In the genomic region with DNA sequence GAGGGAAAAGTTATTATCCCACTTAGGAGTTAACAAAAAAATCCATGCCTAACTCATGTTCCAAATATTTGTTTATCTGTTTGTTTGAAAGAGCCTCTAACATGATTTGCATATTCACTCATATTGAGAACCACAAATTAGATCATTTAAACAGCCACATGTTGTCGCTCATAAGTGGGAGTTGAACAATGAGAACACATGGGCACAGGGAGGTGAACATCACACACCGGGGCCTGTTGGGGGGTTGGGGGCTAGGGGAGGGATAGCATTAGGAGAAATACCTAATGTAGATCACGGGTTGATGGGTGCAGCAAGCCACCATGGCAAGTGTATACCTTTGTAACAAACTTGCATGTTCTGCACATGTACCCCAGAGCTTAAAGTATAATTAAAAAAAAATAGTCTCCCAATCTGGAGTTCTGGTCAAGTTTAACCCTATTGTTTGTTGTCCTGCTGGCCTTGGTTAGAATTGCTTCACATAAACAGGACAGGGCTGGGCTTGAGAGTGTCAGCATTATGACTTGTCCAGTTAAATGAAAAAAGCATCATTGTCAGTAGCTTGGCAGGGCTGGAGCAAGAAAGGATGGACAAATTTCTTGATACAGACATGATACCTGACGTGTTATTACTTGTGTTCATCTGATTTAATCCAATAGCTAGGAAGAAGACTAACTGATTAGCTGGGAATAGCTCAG, we compare ENCODE assay signal across 8 cellular contexts. TPM values are rescaled to one million over a fixed set of nuclear protein-coding genes. Genes with fewer than 3 reads are reported as not detected.
DNase-seq lines count a peak whose midpoint lies in the region; ATAC-seq and TF ChIP-seq lines count a peak whose summit lies in the region.

No MANE protein-coding gene starts in this region.

- H3K36me3 ChIP-seq in neutrophil (no peaks in the 10 kb centered on the region), breast epithelium (no peaks in the 10 kb centered on the region)

- intact Hi-C loops in breast epithelium (cut with DNase I; ENCODE audit: low total_unique reads) = no loop called here

- peak; percentile 7 for ATAC-seq in GM19043 (IDR thresholded peaks at IDR 0.05; ENCODE audit: low read depth, unreplicated experiment)
- ATAC-seq in HG03097 (IDR thresholded peaks at IDR 0.05; ENCODE audit: low FRiP score, unreplicated experiment) = peak; percentile 22
- ATAC-seq in activated CD8-positive, alpha-beta T cell treated with anti-CD3 and anti-CD28 coated beads, Interleukin-2, amount 10 ng/mL, durations not matched to agents 7 days and 5 days = peak; percentile 6

- H3K9me3 ChIP-seq in neutrophil = no peaks in the 10 kb centered on the region
- peaks cover 0 to 6% of the 10 kb centered on the region in 2 donors for H3K9me3 ChIP-seq in breast epithelium

- peaks cover 29% of the 10 kb centered on the region for H3K9me3 Mint-ChIP-seq in activated CD8-positive, alpha-beta T cell treated with anti-CD3 and anti-CD28 coated beads, Interleukin-2, amount 10 ng/mL, durations not matched to agents 7 days and 5 days (ENCODE audit: insufficient read depth)

- H3K4me3 Mint-ChIP-seq in activated CD8-positive, alpha-beta T cell treated with anti-CD3 and anti-CD28 coated beads, Interleukin-2, amount 10 ng/mL, durations not matched to agents 7 days and 5 days = peak overlapping the region; percentile 42

- H3K27ac Mint-ChIP-seq in activated CD8-positive, alpha-beta T cell treated with anti-CD3 and anti-CD28 coated beads, Interleukin-2, amount 10 ng/mL, durations not matched to agents 7 days and 5 days = peak overlapping the region; percentile 90

- no peak for DNase-seq in activated CD8-positive, alpha-beta T cell treated with anti-CD3 and anti-CD28 coated beads, Interleukin-2, amount 10 ng/mL, durations not matched to agents 7 days and 5 days
- no peak for DNase-seq in SHP77 (lab: John Stamatoyannopoulos, UW)
- no peak for DNase-seq in activated gamma-delta T cell treated with Interleukin-2 at 50 U/mL for 16 hours
- no peak for DNase-seq in breast epithelium (ENCODE audit: low spot score in 2 of 2)
- no peak for DNase-seq in NCI-H2196 treated with DMSO at 0.1 percent for 48 hours (lab: John Stamatoyannopoulos, UW; ENCODE audit: unreplicated experiment)

- peaks cover 83% of the 10 kb centered on the region for H3K36me3 Mint-ChIP-seq in activated CD8-positive, alpha-beta T cell treated with anti-CD3 and anti-CD28 coated beads, Interleukin-2, amount 10 ng/mL, durations not matched to agents 7 days and 5 days (ENCODE audit: low read depth)

- POLR2A ChIA-PET in activated CD8-positive, alpha-beta T cell treated with anti-CD3 and anti-CD28 coated beads, Interleukin-2, amount 10 ng/mL, durations not matched to agents 7 days and 5 days (lab: Charles Lee) = interaction anchor here (0.8 to 3.1 kb wide), 14 partner anchors 13 to 314 kb away, joined by 3 to 36 read pairs (median 5); partner anchors contain the start of genes COPB1, CYP2R1, PDE3B and PSMA1

- H3K4me1 ChIP-seq in neutrophil (ENCODE audit: control insufficient read depth in 1 of 2, insufficient read depth in 1 of 2, low read depth in 1 of 2, low read length in 1 of 2) (peaks cover 48 to 75% of the 10 kb centered on the region in 2 experiments), breast epithelium (no peaks in the 10 kb centered on the region)

- H3K27me3 Mint-ChIP-seq in activated CD8-positive, alpha-beta T cell treated with anti-CD3 and anti-CD28 coated beads, Interleukin-2, amount 10 ng/mL, durations not matched to agents 7 days and 5 days (ENCODE audit: low read depth) = no peaks in the 10 kb centered on the region

- H3K27ac ChIP-seq in neutrophil (peak overlapping the region; percentile 94), breast epithelium (no peak overlapping the region)

- CTCF ChIA-PET in activated CD8-positive, alpha-beta T cell treated with anti-CD3 and anti-CD28 coated beads, Interleukin-2, amount 10 ng/mL, durations not matched to agents 7 days and 5 days (lab: Charles Lee) = interaction anchor here (0.9 to 3.2 kb wide), 14 partner anchors 13 to 330 kb away, joined by 3 to 18 read pairs (median 4); partner anchors contain the start of gene PSMA1

- TF ChIP-seq CTCF in neutrophil (IDR thresholded peaks at IDR 0.05) (no peak), breast epithelium (IDR thresholded peaks at IDR 0.05) (no peak)

- H3K27me3 ChIP-seq in neutrophil (no peaks in the 10 kb centered on the region), breast epithelium (no peaks in the 10 kb centered on the region)

- H3K4me1 Mint-ChIP-seq in activated CD8-positive, alpha-beta T cell treated with anti-CD3 and anti-CD28 coated beads, Interleukin-2, amount 10 ng/mL, durations not matched to agents 7 days and 5 days (ENCODE audit: low read depth) = peaks cover 51% of the 10 kb centered on the region

- H3K4me3 ChIP-seq in neutrophil (ENCODE audit: low read depth in 1 of 2, low read length in 1 of 2) (peak overlapping the region; percentile 7 to 47), breast epithelium (no peak overlapping the region)

- TF ChIP-seq POLR2A in breast epithelium (IDR thresholded peaks at IDR 0.05) = no peak

RNA-seq across cellular contexts. Expression of gene PSMA1, which starts 57.8 kb away (rescaled TPM):
- total RNA-seq in activated CD8-positive, alpha-beta T cell treated with anti-CD3 and anti-CD28 coated beads, Interleukin-2, amount 10 ng/mL, durations not matched to agents 7 days and 5 days = 100 to 1,000 TPM; 211 to 215 TPM
- total RNA-seq in breast epithelium = 100 to 1,000 TPM; 107 to 120 (median 116) TPM

Comparison
In these comparisons a context has a peak if more than half of its experiments do, and no peak if none do; other contexts are left out.
1. H3K4me3 ChIP-seq: peak in neutrophil (2 of 2); none in breast epithelium (0 of 3).
2. Peak in every context shown above with its lines, with median percentiles within 50 percentile points of each other: ATAC-seq.